14 cellular contexts compared by ENCODE assay signal in the genomic region with DNA sequence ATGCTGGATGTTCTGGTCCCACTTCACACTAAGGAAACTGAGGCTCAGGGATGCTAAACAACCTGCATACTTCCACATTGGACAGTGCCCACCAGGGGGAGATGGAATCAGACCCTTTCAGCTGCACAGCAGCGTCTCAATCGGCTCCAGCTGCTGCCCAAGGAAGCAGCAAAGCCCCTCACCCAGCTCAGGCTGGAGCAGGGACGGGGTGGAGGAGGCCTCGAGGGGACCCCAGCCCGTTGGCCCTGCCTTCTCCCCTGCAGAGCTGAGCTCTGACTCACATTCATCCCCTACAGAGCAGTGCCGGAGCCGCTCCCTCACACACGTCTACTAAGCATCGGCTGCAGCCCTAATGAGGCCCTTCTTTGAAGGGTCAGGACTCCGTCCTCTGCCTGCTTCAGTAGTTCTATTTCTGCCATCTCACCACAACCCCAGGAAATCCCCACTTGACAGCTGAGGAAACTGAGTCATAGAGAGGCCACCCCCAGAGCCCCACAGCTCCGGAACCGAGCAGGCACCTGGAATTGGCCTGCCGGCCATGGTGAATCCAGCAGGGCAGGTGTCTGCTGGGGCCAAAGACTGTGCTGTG. TPM values are rescaled to one million over a fixed set of nuclear protein-coding genes. Genes with fewer than 3 reads are reported as not detected.
DNase-seq lines count a peak whose midpoint lies in the region; ATAC-seq, FAIRE-seq and TF ChIP-seq lines count a peak whose summit lies in the region.
"Had no signal": no experiment of that assay in that cellular context is flagged by ENCODE, and none has a peak within 500 bp of the region (broad histone marks: within the 10 kb centered on the region; RNA-seq: fewer than 3 reads in every experiment).

No MANE protein-coding gene starts in this region.

- FAIRE-seq in GM12892 (lab: Jason Lieb, UNC) = no peak
- FAIRE-seq: endothelial cell of umbilical vein had no signal

- H3K4me3 ChIP-seq in epithelial cell of proximal tubule (ENCODE audit: low read depth, low read length) = no peak overlapping the region
- H3K4me3 ChIP-seq: ovary had no signal

- POLR2A ChIA-PET in T-cell (lab: Charles Lee) (no interaction called here), RWPE1 (lab: Yijun Ruan, JAX; ENCODE audit: low non-redundant PET) (no interaction called here)

- H3K27ac ChIP-seq in RWPE1 = no peak overlapping the region
- H3K27ac ChIP-seq: ovary had no signal

- ATAC-seq in T-cell (replicated peaks in 1 of 4) = peak in 3 of 4 experiments; percentile 5 to 10 (median 10)
- no peak for ATAC-seq in stimulated activated naive B cell treated with anti-CD40 and anti-IgM and Interleukin-4, amounts not matched to agents 10 μg/mL and 1 μg/mL and 100 μg/mL, for 72 hours (replicated peaks)

- H3K27ac Mint-ChIP-seq in activated naive CD4-positive, alpha-beta T cell treated with anti-CD3 and anti-CD28 coated beads, Interleukin-2, amount 50 U/mL, for 24 hours = peak overlapping the region; percentile 86
- H3K27ac Mint-ChIP-seq in T-cell = peak overlapping the region; percentile 50 to 87
- H3K27ac Mint-ChIP-seq in stimulated activated naive B cell treated with anti-CD40 and anti-IgM and Interleukin-4, amounts not matched to agents 10 μg/mL and 1 μg/mL and 100 μg/mL, for 72 hours = peak overlapping the region; percentile 47

- peaks cover 62% of the 10 kb centered on the region for H3K4me1 Mint-ChIP-seq in activated naive CD4-positive, alpha-beta T cell treated with anti-CD3 and anti-CD28 coated beads, Interleukin-2, amount 50 U/mL, for 24 hours
- H3K4me1 Mint-ChIP-seq in T-cell = peaks cover 67 to 79% (median 67%) of the 10 kb centered on the region in 3 donors
- peaks cover 33 to 60% of the 10 kb centered on the region in 2 donors for H3K4me1 Mint-ChIP-seq in stimulated activated naive B cell treated with anti-CD40 and anti-IgM and Interleukin-4, amounts not matched to agents 10 μg/mL and 1 μg/mL and 100 μg/mL, for 72 hours

- CTCF ChIA-PET in T-cell (lab: Charles Lee) = interaction anchor here in 1 of 2 donors (0.5 to 0.7 kb wide), 2 partner anchors 9 to 27 kb away, joined by 4 read pairs; no protein-coding TSS in a partner anchor
- CTCF ChIA-PET in RWPE1 (lab: Yijun Ruan, JAX) = interaction anchor here (0.6 to 0.7 kb wide), 2 partner anchors 13 to 104 kb away, joined by 3 to 4 read pairs; no protein-coding TSS in a partner anchor

- no peak for TF ChIP-seq POLR2A in GM12892 (IDR thresholded peaks at IDR 0.05; ENCODE audit: low read depth, low read length)

- no peak overlapping the region for H3K4me3 Mint-ChIP-seq in activated naive CD4-positive, alpha-beta T cell treated with anti-CD3 and anti-CD28 coated beads, Interleukin-2, amount 50 U/mL, for 24 hours
- peak overlapping the region in 1 of 3 donors; percentile 12 for H3K4me3 Mint-ChIP-seq in T-cell
- no peak overlapping the region for H3K4me3 Mint-ChIP-seq in stimulated activated naive B cell treated with anti-CD40 and anti-IgM and Interleukin-4, amounts not matched to agents 10 μg/mL and 1 μg/mL and 100 μg/mL, for 72 hours

- no peaks in the 10 kb centered on the region for H3K9me3 Mint-ChIP-seq in activated naive CD4-positive, alpha-beta T cell treated with anti-CD3 and anti-CD28 coated beads, Interleukin-2, amount 50 U/mL, for 24 hours
- H3K9me3 Mint-ChIP-seq in T-cell = no peaks in the 10 kb centered on the region
- H3K9me3 Mint-ChIP-seq in stimulated activated naive B cell treated with anti-CD40 and anti-IgM and Interleukin-4, amounts not matched to agents 10 μg/mL and 1 μg/mL and 100 μg/mL, for 72 hours = no peaks in the 10 kb centered on the region

- H3K36me3 Mint-ChIP-seq in activated naive CD4-positive, alpha-beta T cell treated with anti-CD3 and anti-CD28 coated beads, Interleukin-2, amount 50 U/mL, for 24 hours = peaks cover 2% of the 10 kb centered on the region
- peaks cover 20% of the 10 kb centered on the region for H3K36me3 Mint-ChIP-seq in T-cell
- H3K36me3 Mint-ChIP-seq in stimulated activated naive B cell treated with anti-CD40 and anti-IgM and Interleukin-4, amounts not matched to agents 10 μg/mL and 1 μg/mL and 100 μg/mL, for 72 hours = peaks cover 19 to 24% of the 10 kb centered on the region in 2 donors

- H3K27me3 Mint-ChIP-seq in activated naive CD4-positive, alpha-beta T cell treated with anti-CD3 and anti-CD28 coated beads, Interleukin-2, amount 50 U/mL, for 24 hours = no peaks in the 10 kb centered on the region
- no peaks in the 10 kb centered on the region for H3K27me3 Mint-ChIP-seq in T-cell
- H3K27me3 Mint-ChIP-seq in stimulated activated naive B cell treated with anti-CD40 and anti-IgM and Interleukin-4, amounts not matched to agents 10 μg/mL and 1 μg/mL and 100 μg/mL, for 72 hours = no peaks in the 10 kb centered on the region

- TF ChIP-seq CTCF in epithelial cell of proximal tubule (conservative IDR thresholded peaks at IDR 0.05; ENCODE audit: low read depth, low read length) (peak; percentile 3), RWPE1 (conservative IDR thresholded peaks at IDR 0.05; ENCODE audit: low read depth) (no peak)

- DNase-seq in activated naive CD4-positive, alpha-beta T cell treated with Interleukin-2 at 50 U/mL for 16 hours = no peak
- no peak for DNase-seq in T-cell
- no peak for DNase-seq in epithelial cell of proximal tubule (ENCODE audit: low read depth)
- DNase-seq in stimulated activated naive B cell treated with anti-CD40 and anti-IgM and Interleukin-4, amounts not matched to agents 10 μg/mL and 1 μg/mL and 100 μg/mL, for 72 hours = no peak
- DNase-seq in DMS53 (lab: John Stamatoyannopoulos, UW) = no peak
- no peak for DNase-seq in RWPE1 (ENCODE audit: low spot score)
- no peak for DNase-seq in GM12892 (ENCODE audit: insufficient read length)
- DNase-seq: activated CD8-positive, alpha-beta memory T cell treated with anti-CD3 and anti-CD28 coated beads for 24 hours; islet precursor cell; MM.1S; ovary had no signal

RNA-seq across cellular contexts. Expression of a gene that starts 21.5 kb away (rescaled TPM):
- total RNA-seq in T-cell (10 to 100 TPM; 39.6 to 79.2 (median 71.2) TPM), epithelial cell of proximal tubule (1.4 and 2.9 TPM in 2 replicates)
- 17.7 TPM for polyA plus RNA-seq in GM12892 (2012; ENCODE audit: missing spikeins)
- total RNA-seq: endothelial cell of umbilical vein, glomerular endothelial cell had no signal
- polyA plus RNA-seq: endothelial cell of umbilical vein had no signal

RNA-seq across cellular contexts. Expression of a gene that starts 59.0 kb away (rescaled TPM):
- total RNA-seq in T-cell (10 to 100 TPM; 39.7 to 98.5 (median 72.8) TPM), epithelial cell of proximal tubule (64.6 and 85.2 TPM in 2 replicates)
- polyA plus RNA-seq in GM12892 (2012; ENCODE audit: missing spikeins) = 5.3 TPM

Comparison
In these comparisons a context has a peak if more than half of its experiments do, and no peak if none do; other contexts are left out.
1. ATAC-seq: peak in T-cell (3 of 4); none in stimulated activated naive B cell treated with anti-CD40 and anti-IgM and Interleukin-4, amounts not matched to agents 10 μg/mL and 1 μg/mL and 100 μg/mL, for 72 hours (0 of 2).
2. RNA of a gene that starts 21.5 kb away (total RNA-seq): 39.6 to 79.2 TPM in T-cell; 1.4 to 2.9 TPM in epithelial cell of proximal tubule; every median in the first group is over 10 times any median in the second.
3. Peak in every context shown above with its lines, with median percentiles within 50 percentile points of each other: H3K27ac Mint-ChIP-seq.